In genomic region chr20:38432292-38432691, GRCh38 we compare ENCODE assay signal across 18 cellular contexts. TPM values are rescaled to one million over a fixed set of nuclear protein-coding genes. Genes with fewer than 3 reads are reported as not detected.
DNase-seq lines count a peak whose midpoint lies in the region; ATAC-seq and TF ChIP-seq lines count a peak whose summit lies in the region.
"Had no signal": no experiment of that assay in that cellular context is flagged by ENCODE, and none has a peak within 500 bp of the region (broad histone marks: within the 10 kb centered on the region; RNA-seq: fewer than 3 reads in every experiment).

No MANE protein-coding gene starts in this region.

- H3K4me3 ChIP-seq in OCI-LY1 (ENCODE audit: low read depth, low read length, poor library complexity, severe bottlenecking) (peak overlapping the region; percentile 96), mammary epithelial cell (replicated peaks in 1 of 3; ENCODE audit: insufficient read depth in 1 of 3, low read depth in 2 of 3, low read length in 3 of 3) (no peak overlapping the region)
- H3K4me3 ChIP-seq: Peyer's patch, skin epidermis had no signal

- in situ Hi-C loops in mammary epithelial cell (cut with MboI; ENCODE audit: low sequenced_read_pairs in 2 of 2) = no loop called here
- in situ Hi-C loops in ACHN (cut with HindIII; ENCODE audit: low pct_ligation_motif_present, low pct_unique_long_range_greater_than_20kb, low sequenced_read_pairs) = no loop called here

- ATAC-seq in Right ventricle myocardium superior (ENCODE audit: poor library complexity) (no peak), Right ventricle myocardium inferior (no peak), GM21381 (IDR thresholded peaks at IDR 0.05; ENCODE audit: unreplicated experiment) (no peak)
- no peak for ATAC-seq in activated CD4-positive, CD25-positive, alpha-beta regulatory T cell treated with anti-CD3 and anti-CD28 coated beads, Interleukin-2, amount 50 U/mL, for 24 hours

- intact Hi-C loops in Right ventricle myocardium superior (cut with DNase I) = no loop called here
- intact Hi-C loops in Right ventricle myocardium inferior (cut with DNase I) = no loop called here
- intact Hi-C loops in mammary epithelial cell (cut with micrococcal nuclease) = no loop called here

- CTCF ChIA-PET in mammary epithelial cell (lab: Charles Lee; ENCODE audit: low non-redundant PET) = no interaction called here

- H3K27me3 ChIP-seq in OCI-LY1 (ENCODE audit: insufficient read depth, low read length) (no peaks in the 10 kb centered on the region), mammary epithelial cell (ENCODE audit: insufficient read depth, low read length) (no peaks in the 10 kb centered on the region)
- H3K27me3 ChIP-seq: Peyer's patch, upper lobe of left lung had no signal

- no peaks in the 10 kb centered on the region for H3F3A ChIP-seq in OCI-LY1 (ENCODE audit: insufficient read depth, low read length)

- H3K79me2 ChIP-seq in OCI-LY1 (ENCODE audit: insufficient read depth, low read length) (peaks cover 44% of the 10 kb centered on the region), mammary epithelial cell (ENCODE audit: insufficient read depth, low read length) (peaks cover 76% of the 10 kb centered on the region)

- WGBS in mammary epithelial cell (ENCODE audit: low coverage, missing lambda C conversion rate) = 89% methylated on average over 6 of the region's 6 CpGs

- H3K4me2 ChIP-seq in OCI-LY1 (ENCODE audit: low read length) (peak overlapping the region; percentile 38), mammary epithelial cell (ENCODE audit: insufficient read depth, low read depth, low read length) (peak overlapping the region; percentile 38)

- H3K9ac ChIP-seq in OCI-LY1 (ENCODE audit: low read length) (no peak overlapping the region), mammary epithelial cell (ENCODE audit: insufficient read depth, low read length) (no peak overlapping the region)

- dilution Hi-C loops in mammary epithelial cell (cut with HindIII; ENCODE audit: low sequenced_read_pairs) = no loop called here

- H3K4me1 ChIP-seq in OCI-LY1 (ENCODE audit: insufficient read depth, low read length, severe bottlenecking) (peaks cover 31% of the 10 kb centered on the region), mammary epithelial cell (ENCODE audit: insufficient read depth, low read length) (peaks cover 25% of the 10 kb centered on the region)

- H3K36me3 ChIP-seq in OCI-LY1 (ENCODE audit: insufficient read depth, low read length) = peaks cover 75% of the 10 kb centered on the region
- peaks cover 51% of the 10 kb centered on the region for H3K36me3 ChIP-seq in mammary epithelial cell (ENCODE audit: insufficient read depth, low read length)

- no TSS peak for BruUV-seq in mammary epithelial cell (replicated peaks; lab: Mats Ljungman, UMichigan)

- H4K20me1 ChIP-seq in OCI-LY1 (ENCODE audit: insufficient read depth, low read length) = peaks cover 8% of the 10 kb centered on the region; the same call in 1 of the 2 replicates
- peaks cover 20% of the 10 kb centered on the region for H4K20me1 ChIP-seq in mammary epithelial cell (ENCODE audit: insufficient read depth, low read length)

- H3K9me3 ChIP-seq in OCI-LY1 (ENCODE audit: low read length) = no peaks in the 10 kb centered on the region
- no peaks in the 10 kb centered on the region for H3K9me3 ChIP-seq in mammary epithelial cell (replicated peaks; ENCODE audit: insufficient read depth, low read length)
- H3K9me3 ChIP-seq: Peyer's patch, upper lobe of left lung had no signal

- H3K27ac ChIP-seq in OCI-LY1 (ENCODE audit: low read depth, low read length, poor library complexity, severe bottlenecking) = no peak overlapping the region
- H3K27ac ChIP-seq in mammary epithelial cell (ENCODE audit: insufficient read depth, low read depth, low read length) = no peak overlapping the region
- H3K27ac ChIP-seq: Peyer's patch, skin epidermis, upper lobe of left lung had no signal

- TF ChIP-seq CTCF in OCI-LY1 (IDR thresholded peaks at IDR 0.05; ENCODE audit: low read length) (no peak), mammary epithelial cell (conservative IDR thresholded peaks at IDR 0.05 in 1 of 2, IDR thresholded peaks at IDR 0.05 in 1 of 2; ENCODE audit: extremely low read depth in 1 of 2, insufficient read depth in 1 of 2, low read depth in 1 of 2, low read length in 2 of 2) (no peak)

- H2AFZ ChIP-seq in OCI-LY1 (ENCODE audit: low read length) (no peak overlapping the region), mammary epithelial cell (ENCODE audit: low read depth, low read length) (no peak overlapping the region)

- H3K9me2 ChIP-seq in OCI-LY1 (ENCODE audit: low read depth, low read length) = no peaks in the 10 kb centered on the region

- DNase-seq in Right ventricle myocardium superior (peak; percentile 25), Right ventricle myocardium inferior (ENCODE audit: missing footprints) (no peak), mammary epithelial cell (no peak), SIG-M5 (lab: John Stamatoyannopoulos, UW) (no peak), ACHN (no peak)
- DNase-seq: activated gamma-delta T cell treated with Interleukin-2 at 50 U/mL for 16 hours, AML-193, dermis blood vessel endothelial cell, foreskin fibroblast, GDM1, KG1, kidney, Peyer's patch, upper lobe of left lung had no signal

RNA-seq across cellular contexts. Expression of gene SNHG17, which starts 2.8 kb away (rescaled TPM):
- 4.8 TPM for total RNA-seq in Right ventricle myocardium superior
- 5.6 TPM for total RNA-seq in Right ventricle myocardium inferior
- 100 to 1,000 TPM in 1 of 2 donors, 1 to 10 TPM in 1; 8.0 to 109 TPM for total RNA-seq in mammary epithelial cell
- polyA plus RNA-seq in mammary epithelial cell = 28.6 TPM
- 37.7 TPM for polyA minus RNA-seq in mammary epithelial cell

RNA-seq across cellular contexts. Expression of gene RALGAPB, which starts 40.4 kb away (rescaled TPM):
- 21.5 TPM for total RNA-seq in Right ventricle myocardium superior
- total RNA-seq in Right ventricle myocardium inferior = 21.9 TPM
- total RNA-seq in mammary epithelial cell = 10 to 100 TPM; 42.3 to 54.7 TPM
- 13.2 TPM for polyA plus RNA-seq in mammary epithelial cell
- polyA minus RNA-seq in mammary epithelial cell = 26.8 TPM
